21 cellular contexts compared by ENCODE assay signal in the genomic region with DNA sequence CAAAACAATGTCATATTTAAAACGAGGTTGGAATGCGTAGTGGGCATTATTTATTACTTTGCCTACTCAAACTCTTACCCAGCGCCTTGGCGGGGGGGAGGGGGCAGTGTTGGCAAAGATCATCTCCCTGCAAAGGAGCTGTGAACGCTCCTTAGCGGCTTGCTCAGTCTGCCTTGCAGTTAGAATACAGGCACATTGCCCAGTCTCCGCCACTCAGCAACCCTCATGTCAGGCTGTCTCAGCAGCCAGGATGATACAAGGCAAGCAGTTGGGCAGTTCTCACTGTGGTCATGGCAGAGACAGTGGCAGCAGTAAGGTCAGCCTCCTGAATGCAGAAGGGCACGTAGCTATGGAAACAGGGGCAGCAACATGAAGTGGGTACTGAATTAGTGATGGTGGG.
DNase-seq lines count a peak whose midpoint lies in the region; ATAC-seq and TF ChIP-seq lines count a peak whose summit lies in the region.
"Had no signal": no experiment of that assay in that cellular context is flagged by ENCODE, and none has a peak within 500 bp of the region (broad histone marks: within the 10 kb centered on the region; RNA-seq: fewer than 3 reads in every experiment).

No MANE protein-coding gene starts in this region.

- peak overlapping the region; percentile 4 for H4K8ac ChIP-seq in mesenchymal stem cell (ENCODE audit: low read length)

- TF ChIP-seq CTCF in SK-N-SH (IDR thresholded peaks at IDR 0.05) (no peak), GM10266 (IDR thresholded peaks at IDR 0.05; ENCODE audit: control insufficient read depth, insufficient read depth, low read depth, missing control alignments) (no peak)

- H3F3A ChIP-seq in SK-N-SH (replicated peaks; ENCODE audit: insufficient read depth): no peaks in the 10 kb centered on the region

- no peak overlapping the region for H2BK120ac ChIP-seq in mesenchymal stem cell (ENCODE audit: low read depth, low read length)

- H3K9ac ChIP-seq in SK-N-SH (no peak overlapping the region), mesenchymal stem cell (ENCODE audit: low read length) (no peak overlapping the region)

- 55% methylated on average over 8 of the region's 8 CpGs for WGBS in SK-N-SH (ENCODE audit: low lambda C conversion rate)
- 88% methylated on average over 8 of the region's 8 CpGs for WGBS in mesenchymal stem cell

- H3K79me2 ChIP-seq in SK-N-SH (ENCODE audit: insufficient read depth): no peaks in the 10 kb centered on the region

- CTCF ChIA-PET in SK-N-SH (lab: Yijun Ruan, JAX): interaction anchor here (1.2 kb wide), 1 partner anchor 11 kb away, joined by 4 read pairs; no protein-coding TSS in a partner anchor

- DNase-seq in AG08396 (ENCODE audit: low spot score) (peak; percentile 14), G401 (ENCODE audit: low spot score) (peak; percentile 2), SK-N-SH (no peak), mesenchymal stem cell (no peak), GM10266 (ENCODE audit: extremely low spot score) (no peak), foreskin melanocyte (no peak)
- DNase-seq: Calu3, HFFc6, KG1, NCI-H1048, NCI-H1417, NCI-H1694, NCI-H2029 treated with DMSO at 0.1 percent for 48 hours, NCI-H2171 treated with DMSO at 0.1 percent for 48 hours, NCI-H524 treated with DMSO at 0.1 percent for 48 hours, SHP77 had no signal

- peak overlapping the region; percentile 38 to 70 for H2BK12ac ChIP-seq in mesenchymal stem cell (ENCODE audit: low read length in 2 of 2)

- peak overlapping the region in 1 of 2 experiments; percentile 19 for H3K18ac ChIP-seq in mesenchymal stem cell (ENCODE audit: low read depth in 1 of 2, low read length in 2 of 2)

- no peak for TF ChIP-seq RAD21 in SK-N-SH (IDR thresholded peaks at IDR 0.05; ENCODE audit: low read length)

- H4K20me1 ChIP-seq in SK-N-SH (ENCODE audit: insufficient read depth): no peaks in the 10 kb centered on the region

- H3K23ac ChIP-seq in mesenchymal stem cell (ENCODE audit: low read length in 2 of 2): no peak overlapping the region

- no peak overlapping the region for H3K4me2 ChIP-seq in SK-N-SH
- H3K4me2 ChIP-seq in mesenchymal stem cell (ENCODE audit: low read length, poor library complexity, severe bottlenecking): no peak overlapping the region
- H3K4me2 ChIP-seq: A549, GM23338 had no signal

- ATAC-seq in HG02981 (IDR thresholded peaks at IDR 0.05; ENCODE audit: unreplicated experiment): no peak
- ATAC-seq: A549, GM23338 had no signal

- no peak overlapping the region for H3K4ac ChIP-seq in mesenchymal stem cell (ENCODE audit: low read depth in 1 of 2, low read length in 2 of 2)

- H2BK5ac ChIP-seq in mesenchymal stem cell (ENCODE audit: low read depth, low read length, poor library complexity, severe bottlenecking): no peak overlapping the region

- peak overlapping the region in 1 of 2 experiments; percentile 4 for H3K14ac ChIP-seq in mesenchymal stem cell (ENCODE audit: low read length in 2 of 2)

- H3K9me3 ChIP-seq in SK-N-SH (no peaks in the 10 kb centered on the region), mesenchymal stem cell (ENCODE audit: control insufficient read depth, low read length) (no peaks in the 10 kb centered on the region)
- H3K9me3 ChIP-seq: A549, HAP-1 had no signal

- no peak overlapping the region for H3K4me3 ChIP-seq in SK-N-SH (ENCODE audit: low read depth in 2 of 2, low read length in 1 of 2)
- no peak overlapping the region for H3K4me3 ChIP-seq in mesenchymal stem cell (ENCODE audit: insufficient read depth in 1 of 2, low read depth in 1 of 2, low read length in 2 of 2)
- H3K4me3 ChIP-seq: A549, GM23338, HAP-1 had no signal

- in situ Hi-C loops in G401 (cut with HindIII; ENCODE audit: low sequenced_read_pairs): no loop called here

- TF ChIP-seq EP300 in SK-N-SH (IDR thresholded peaks at IDR 0.05; ENCODE audit: borderline replicate concordance in 1 of 2, low read depth in 1 of 2, low read length in 1 of 2): no peak

- H2AK5ac ChIP-seq in mesenchymal stem cell (ENCODE audit: low read length, severe bottlenecking): no peak overlapping the region

- no peaks in the 10 kb centered on the region for H3K4me1 ChIP-seq in SK-N-SH (ENCODE audit: control insufficient read depth in 1 of 2, insufficient read depth in 2 of 2, low read depth in 1 of 2, low read length in 1 of 2)
- peaks cover 3% of the 10 kb centered on the region for H3K4me1 ChIP-seq in mesenchymal stem cell (ENCODE audit: control insufficient read depth, insufficient read depth, low read depth, low read length)
- H3K4me1 ChIP-seq: A549, HAP-1 had no signal

- H3K79me1 ChIP-seq in mesenchymal stem cell (replicated peaks; ENCODE audit: low read length, poor library complexity, severe bottlenecking): no peaks in the 10 kb centered on the region

- peak overlapping the region; percentile 82 for H4K91ac ChIP-seq in mesenchymal stem cell (ENCODE audit: low read length)

- no peak overlapping the region for H2BK15ac ChIP-seq in mesenchymal stem cell (ENCODE audit: low read depth, poor library complexity, severe bottlenecking)

- POLR2A ChIA-PET in SK-N-SH (lab: Yijun Ruan, JAX): no interaction called here

- H3K27me3 ChIP-seq in SK-N-SH (ENCODE audit: insufficient read depth) (no peaks in the 10 kb centered on the region), mesenchymal stem cell (ENCODE audit: control insufficient read depth in 1 of 2, insufficient read depth in 1 of 2, low read length in 2 of 2) (no peaks in the 10 kb centered on the region)

- no peak overlapping the region for H2AFZ ChIP-seq in SK-N-SH (ENCODE audit: low read depth)
- no peak overlapping the region for H2AFZ ChIP-seq in mesenchymal stem cell (ENCODE audit: low read depth, low read length)
- H2AFZ ChIP-seq: GM23338 had no signal

- H3K27ac ChIP-seq in SK-N-SH (ENCODE audit: low read depth in 2 of 2, low read length in 1 of 2) (no peak overlapping the region), mesenchymal stem cell (ENCODE audit: low read length, poor library complexity, severe bottlenecking) (no peak overlapping the region)
- H3K27ac ChIP-seq: A549, RWPE1 had no signal

- no peaks in the 10 kb centered on the region for H3K9me2 ChIP-seq in SK-N-SH

- no peaks in the 10 kb centered on the region for H3K36me3 ChIP-seq in SK-N-SH (replicated peaks in 1 of 2; ENCODE audit: control insufficient read depth in 1 of 2, insufficient read depth in 2 of 2, low read length in 1 of 2)
- H3K36me3 ChIP-seq in mesenchymal stem cell (ENCODE audit: control insufficient read depth in 1 of 2, insufficient read depth in 2 of 2, low read depth in 1 of 2, low read length in 2 of 2): no peaks in the 10 kb centered on the region
- H3K36me3 ChIP-seq: HAP-1 had no signal

TF ChIP-seq in SK-N-SH, 30 proteins besides CTCF, POLR2A, EP300 and RAD21:
- TF ChIP-seq, protein P1, sequence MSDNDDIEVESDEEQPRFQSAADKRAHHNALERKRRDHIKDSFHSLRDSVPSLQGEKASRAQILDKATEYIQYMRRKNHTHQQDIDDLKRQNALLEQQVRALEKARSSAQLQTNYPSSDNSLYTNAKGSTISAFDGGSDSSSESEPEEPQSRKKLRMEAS (IDR thresholded peaks at IDR 0.05; ENCODE audit: low read depth): no peak
- TF ChIP-seq, protein P2, sequence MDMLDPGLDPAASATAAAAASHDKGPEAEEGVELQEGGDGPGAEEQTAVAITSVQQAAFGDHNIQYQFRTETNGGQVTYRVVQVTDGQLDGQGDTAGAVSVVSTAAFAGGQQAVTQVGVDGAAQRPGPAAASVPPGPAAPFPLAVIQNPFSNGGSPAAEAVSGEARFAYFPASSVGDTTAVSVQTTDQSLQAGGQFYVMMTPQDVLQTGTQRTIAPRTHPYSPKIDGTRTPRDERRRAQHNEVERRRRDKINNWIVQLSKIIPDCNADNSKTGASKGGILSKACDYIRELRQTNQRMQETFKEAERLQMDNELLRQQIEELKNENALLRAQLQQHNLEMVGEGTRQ (IDR thresholded peaks at IDR 0.05; ENCODE audit: borderline replicate concordance, low read depth, low read length): no peak
- TF ChIP-seq RCOR1 (IDR thresholded peaks at IDR 0.05; ENCODE audit: low read length) (no peak), TCF12 (IDR thresholded peaks at IDR 0.05) (no peak), JUND (IDR thresholded peaks at IDR 0.05) (no peak), NFIC (IDR thresholded peaks at IDR 0.05; ENCODE audit: borderline replicate concordance) (no peak)
- TF ChIP-seq, protein P3, sequence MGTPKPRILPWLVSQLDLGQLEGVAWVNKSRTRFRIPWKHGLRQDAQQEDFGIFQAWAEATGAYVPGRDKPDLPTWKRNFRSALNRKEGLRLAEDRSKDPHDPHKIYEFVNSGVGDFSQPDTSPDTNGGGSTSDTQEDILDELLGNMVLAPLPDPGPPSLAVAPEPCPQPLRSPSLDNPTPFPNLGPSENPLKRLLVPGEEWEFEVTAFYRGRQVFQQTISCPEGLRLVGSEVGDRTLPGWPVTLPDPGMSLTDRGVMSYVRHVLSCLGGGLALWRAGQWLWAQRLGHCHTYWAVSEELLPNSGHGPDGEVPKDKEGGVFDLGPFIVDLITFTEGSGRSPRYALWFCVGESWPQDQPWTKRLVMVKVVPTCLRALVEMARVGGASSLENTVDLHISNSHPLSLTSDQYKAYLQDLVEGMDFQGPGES (IDR thresholded peaks at IDR 0.05; ENCODE audit: low read depth, low read length): no peak
- TF ChIP-seq, protein P4, sequence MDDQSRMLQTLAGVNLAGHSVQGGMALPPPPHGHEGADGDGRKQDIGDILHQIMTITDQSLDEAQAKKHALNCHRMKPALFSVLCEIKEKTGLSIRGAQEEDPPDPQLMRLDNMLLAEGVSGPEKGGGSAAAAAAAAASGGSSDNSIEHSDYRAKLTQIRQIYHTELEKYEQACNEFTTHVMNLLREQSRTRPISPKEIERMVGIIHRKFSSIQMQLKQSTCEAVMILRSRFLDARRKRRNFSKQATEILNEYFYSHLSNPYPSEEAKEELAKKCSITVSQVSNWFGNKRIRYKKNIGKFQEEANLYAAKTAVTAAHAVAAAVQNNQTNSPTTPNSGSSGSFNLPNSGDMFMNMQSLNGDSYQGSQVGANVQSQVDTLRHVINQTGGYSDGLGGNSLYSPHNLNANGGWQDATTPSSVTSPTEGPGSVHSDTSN (IDR thresholded peaks at IDR 0.05): peak; percentile 32; the same call in 1 of the 2 replicates
TF ChIP-seq in SK-N-SH: peak in this region for 1.

Comparison
In these comparisons a context has a peak if more than half of its experiments do, and no peak if none do; other contexts are left out.
1. DNase-seq: peak in AG08396 (single experiment) and G401 (single experiment); none in SK-N-SH (single experiment), mesenchymal stem cell (single experiment), GM10266 (single experiment) and foreskin melanocyte (single experiment).